Comparison of ENCODE assay signal across 1 cellular context in the genomic region with DNA sequence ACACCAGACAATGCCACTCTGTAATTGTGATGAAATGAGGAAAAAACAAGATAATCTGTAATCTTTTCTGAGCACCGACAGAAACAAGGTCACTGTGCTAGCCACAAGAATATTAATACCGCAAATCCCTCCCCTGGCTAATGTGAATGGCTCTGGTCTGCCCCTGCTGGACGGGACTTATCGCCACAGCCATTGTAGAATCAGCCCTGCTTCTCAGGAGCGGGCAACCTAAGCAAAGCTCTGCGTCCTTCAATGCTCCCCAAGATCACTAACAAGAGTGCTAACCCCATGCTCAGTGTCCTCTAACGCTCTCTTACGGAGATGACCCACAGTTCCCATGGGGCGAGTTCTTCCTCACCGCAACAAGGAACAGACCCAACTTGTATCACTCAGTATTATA.
TF ChIP-seq lines count a peak whose summit lies in the region.

No MANE protein-coding gene starts in this region.

TF ChIP-seq in H1, 55 proteins besides CTCF, POLR2A, EP300 and RAD21:
- TF ChIP-seq TEAD4 (IDR thresholded peaks at IDR 0.05; ENCODE audit: low read depth, low read length), result no peak
- TF ChIP-seq, protein P1, sequence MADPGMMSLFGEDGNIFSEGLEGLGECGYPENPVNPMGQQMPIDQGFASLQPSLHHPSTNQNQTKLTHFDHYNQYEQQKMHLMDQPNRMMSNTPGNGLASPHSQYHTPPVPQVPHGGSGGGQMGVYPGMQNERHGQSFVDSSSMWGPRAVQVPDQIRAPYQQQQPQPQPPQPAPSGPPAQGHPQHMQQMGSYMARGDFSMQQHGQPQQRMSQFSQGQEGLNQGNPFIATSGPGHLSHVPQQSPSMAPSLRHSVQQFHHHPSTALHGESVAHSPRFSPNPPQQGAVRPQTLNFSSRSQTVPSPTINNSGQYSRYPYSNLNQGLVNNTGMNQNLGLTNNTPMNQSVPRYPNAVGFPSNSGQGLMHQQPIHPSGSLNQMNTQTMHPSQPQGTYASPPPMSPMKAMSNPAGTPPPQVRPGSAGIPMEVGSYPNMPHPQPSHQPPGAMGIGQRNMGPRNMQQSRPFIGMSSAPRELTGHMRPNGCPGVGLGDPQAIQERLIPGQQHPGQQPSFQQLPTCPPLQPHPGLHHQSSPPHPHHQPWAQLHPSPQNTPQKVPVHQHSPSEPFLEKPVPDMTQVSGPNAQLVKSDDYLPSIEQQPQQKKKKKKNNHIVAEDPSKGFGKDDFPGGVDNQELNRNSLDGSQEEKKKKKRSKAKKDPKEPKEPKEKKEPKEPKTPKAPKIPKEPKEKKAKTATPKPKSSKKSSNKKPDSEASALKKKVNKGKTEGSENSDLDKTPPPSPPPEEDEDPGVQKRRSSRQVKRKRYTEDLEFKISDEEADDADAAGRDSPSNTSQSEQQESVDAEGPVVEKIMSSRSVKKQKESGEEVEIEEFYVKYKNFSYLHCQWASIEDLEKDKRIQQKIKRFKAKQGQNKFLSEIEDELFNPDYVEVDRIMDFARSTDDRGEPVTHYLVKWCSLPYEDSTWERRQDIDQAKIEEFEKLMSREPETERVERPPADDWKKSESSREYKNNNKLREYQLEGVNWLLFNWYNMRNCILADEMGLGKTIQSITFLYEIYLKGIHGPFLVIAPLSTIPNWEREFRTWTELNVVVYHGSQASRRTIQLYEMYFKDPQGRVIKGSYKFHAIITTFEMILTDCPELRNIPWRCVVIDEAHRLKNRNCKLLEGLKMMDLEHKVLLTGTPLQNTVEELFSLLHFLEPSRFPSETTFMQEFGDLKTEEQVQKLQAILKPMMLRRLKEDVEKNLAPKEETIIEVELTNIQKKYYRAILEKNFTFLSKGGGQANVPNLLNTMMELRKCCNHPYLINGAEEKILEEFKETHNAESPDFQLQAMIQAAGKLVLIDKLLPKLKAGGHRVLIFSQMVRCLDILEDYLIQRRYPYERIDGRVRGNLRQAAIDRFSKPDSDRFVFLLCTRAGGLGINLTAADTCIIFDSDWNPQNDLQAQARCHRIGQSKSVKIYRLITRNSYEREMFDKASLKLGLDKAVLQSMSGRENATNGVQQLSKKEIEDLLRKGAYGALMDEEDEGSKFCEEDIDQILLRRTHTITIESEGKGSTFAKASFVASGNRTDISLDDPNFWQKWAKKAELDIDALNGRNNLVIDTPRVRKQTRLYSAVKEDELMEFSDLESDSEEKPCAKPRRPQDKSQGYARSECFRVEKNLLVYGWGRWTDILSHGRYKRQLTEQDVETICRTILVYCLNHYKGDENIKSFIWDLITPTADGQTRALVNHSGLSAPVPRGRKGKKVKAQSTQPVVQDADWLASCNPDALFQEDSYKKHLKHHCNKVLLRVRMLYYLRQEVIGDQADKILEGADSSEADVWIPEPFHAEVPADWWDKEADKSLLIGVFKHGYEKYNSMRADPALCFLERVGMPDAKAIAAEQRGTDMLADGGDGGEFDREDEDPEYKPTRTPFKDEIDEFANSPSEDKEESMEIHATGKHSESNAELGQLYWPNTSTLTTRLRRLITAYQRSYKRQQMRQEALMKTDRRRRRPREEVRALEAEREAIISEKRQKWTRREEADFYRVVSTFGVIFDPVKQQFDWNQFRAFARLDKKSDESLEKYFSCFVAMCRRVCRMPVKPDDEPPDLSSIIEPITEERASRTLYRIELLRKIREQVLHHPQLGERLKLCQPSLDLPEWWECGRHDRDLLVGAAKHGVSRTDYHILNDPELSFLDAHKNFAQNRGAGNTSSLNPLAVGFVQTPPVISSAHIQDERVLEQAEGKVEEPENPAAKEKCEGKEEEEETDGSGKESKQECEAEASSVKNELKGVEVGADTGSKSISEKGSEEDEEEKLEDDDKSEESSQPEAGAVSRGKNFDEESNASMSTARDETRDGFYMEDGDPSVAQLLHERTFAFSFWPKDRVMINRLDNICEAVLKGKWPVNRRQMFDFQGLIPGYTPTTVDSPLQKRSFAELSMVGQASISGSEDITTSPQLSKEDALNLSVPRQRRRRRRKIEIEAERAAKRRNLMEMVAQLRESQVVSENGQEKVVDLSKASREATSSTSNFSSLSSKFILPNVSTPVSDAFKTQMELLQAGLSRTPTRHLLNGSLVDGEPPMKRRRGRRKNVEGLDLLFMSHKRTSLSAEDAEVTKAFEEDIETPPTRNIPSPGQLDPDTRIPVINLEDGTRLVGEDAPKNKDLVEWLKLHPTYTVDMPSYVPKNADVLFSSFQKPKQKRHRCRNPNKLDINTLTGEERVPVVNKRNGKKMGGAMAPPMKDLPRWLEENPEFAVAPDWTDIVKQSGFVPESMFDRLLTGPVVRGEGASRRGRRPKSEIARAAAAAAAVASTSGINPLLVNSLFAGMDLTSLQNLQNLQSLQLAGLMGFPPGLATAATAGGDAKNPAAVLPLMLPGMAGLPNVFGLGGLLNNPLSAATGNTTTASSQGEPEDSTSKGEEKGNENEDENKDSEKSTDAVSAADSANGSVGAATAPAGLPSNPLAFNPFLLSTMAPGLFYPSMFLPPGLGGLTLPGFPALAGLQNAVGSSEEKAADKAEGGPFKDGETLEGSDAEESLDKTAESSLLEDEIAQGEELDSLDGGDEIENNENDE (IDR thresholded peaks at IDR 0.05; ENCODE audit: insufficient replicate concordance, low read length), result no peak
- TF ChIP-seq, protein P2, sequence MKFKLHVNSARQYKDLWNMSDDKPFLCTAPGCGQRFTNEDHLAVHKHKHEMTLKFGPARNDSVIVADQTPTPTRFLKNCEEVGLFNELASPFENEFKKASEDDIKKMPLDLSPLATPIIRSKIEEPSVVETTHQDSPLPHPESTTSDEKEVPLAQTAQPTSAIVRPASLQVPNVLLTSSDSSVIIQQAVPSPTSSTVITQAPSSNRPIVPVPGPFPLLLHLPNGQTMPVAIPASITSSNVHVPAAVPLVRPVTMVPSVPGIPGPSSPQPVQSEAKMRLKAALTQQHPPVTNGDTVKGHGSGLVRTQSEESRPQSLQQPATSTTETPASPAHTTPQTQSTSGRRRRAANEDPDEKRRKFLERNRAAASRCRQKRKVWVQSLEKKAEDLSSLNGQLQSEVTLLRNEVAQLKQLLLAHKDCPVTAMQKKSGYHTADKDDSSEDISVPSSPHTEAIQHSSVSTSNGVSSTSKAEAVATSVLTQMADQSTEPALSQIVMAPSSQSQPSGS (IDR thresholded peaks at IDR 0.05; ENCODE audit: low read length), result no peak
- TF ChIP-seq GABPA (IDR thresholded peaks at IDR 0.05; ENCODE audit: borderline replicate concordance, insufficient read depth, low read length), result no peak
- no peak for TF ChIP-seq BACH1 (IDR thresholded peaks at IDR 0.05; ENCODE audit: low read length)
- no peak for TF ChIP-seq FOSL1 (IDR thresholded peaks at IDR 0.05; ENCODE audit: insufficient read depth, low read depth, low read length)
- TF ChIP-seq TBP (IDR thresholded peaks at IDR 0.05; ENCODE audit: low read depth, low read length), result no peak
- TF ChIP-seq, protein P3, sequence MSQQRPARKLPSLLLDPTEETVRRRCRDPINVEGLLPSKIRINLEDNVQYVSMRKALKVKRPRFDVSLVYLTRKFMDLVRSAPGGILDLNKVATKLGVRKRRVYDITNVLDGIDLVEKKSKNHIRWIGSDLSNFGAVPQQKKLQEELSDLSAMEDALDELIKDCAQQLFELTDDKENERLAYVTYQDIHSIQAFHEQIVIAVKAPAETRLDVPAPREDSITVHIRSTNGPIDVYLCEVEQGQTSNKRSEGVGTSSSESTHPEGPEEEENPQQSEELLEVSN (IDR thresholded peaks at IDR 0.05), result no peak
- TF ChIP-seq, protein P4, sequence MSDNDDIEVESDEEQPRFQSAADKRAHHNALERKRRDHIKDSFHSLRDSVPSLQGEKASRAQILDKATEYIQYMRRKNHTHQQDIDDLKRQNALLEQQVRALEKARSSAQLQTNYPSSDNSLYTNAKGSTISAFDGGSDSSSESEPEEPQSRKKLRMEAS (IDR thresholded peaks at IDR 0.05), result no peak
- TF ChIP-seq CHD1 (IDR thresholded peaks at IDR 0.05; ENCODE audit: low read depth, low read length), result no peak
TF ChIP-seq in H1: peak in this region for 0.
